8 cellular contexts compared by ENCODE assay signal in genomic region chr18:2978626-2979025, GRCh38. TPM values are rescaled to one million over a fixed set of nuclear protein-coding genes. Genes with fewer than 3 reads are reported as not detected.
DNase-seq lines count a peak whose midpoint lies in the region; ATAC-seq, FAIRE-seq and TF ChIP-seq lines count a peak whose summit lies in the region.

No MANE protein-coding gene starts in this region.

- no peak for TF ChIP-seq POLR2A in HepG2 (IDR thresholded peaks at IDR 0.05; ENCODE audit: insufficient read depth in 1 of 2, low read depth in 2 of 2, low read length in 2 of 2)

- CTCF ChIA-PET in CD8-positive, alpha-beta T cell (lab: Charles Lee), result interaction anchor here (1.2 to 14.3 kb wide), 5 partner anchors 9 to 150 kb away, joined by 3 to 127 read pairs (median 8); no protein-coding TSS in a partner anchor
- CTCF ChIA-PET in HepG2 (lab: Yijun Ruan, JAX; ENCODE audit: low intra/inter-chr PET ratio, low total read pairs), result no interaction called here

- intact Hi-C loops in CD8-positive, alpha-beta T cell (cut with DNase I, micrococcal nuclease), result loop anchor here (1.0 kb wide), 2 partner anchors 9 to 14 kb away; no protein-coding TSS in a partner anchor
- intact Hi-C loops in HepG2 (cut with micrococcal nuclease; ENCODE audit: unreplicated experiment), result no loop called here

- peaks cover 77% of the 10 kb centered on the region for H3K4me1 Mint-ChIP-seq in CD8-positive, alpha-beta T cell (ENCODE audit: low read depth)
- H3K4me1 Mint-ChIP-seq in activated naive CD8-positive, alpha-beta T cell (ENCODE audit: low read depth), result peaks cover 87% of the 10 kb centered on the region

- peak overlapping the region; percentile 25 for H3K27ac ChIP-seq in CD8-positive, alpha-beta T cell (ENCODE audit: low read depth, low read length)
- no peak overlapping the region for H3K27ac ChIP-seq in HepG2 (ENCODE audit: extremely low read length, insufficient read depth, low read length)

- FAIRE-seq in HepG2 (lab: Jason Lieb, UNC) (no peak), urothelium cell line (lab: Jason Lieb, UNC) (no peak)

- peaks cover 61% of the 10 kb centered on the region for H3K4me1 ChIP-seq in CD8-positive, alpha-beta T cell (ENCODE audit: insufficient read depth, low read length)
- peaks cover 97% of the 10 kb centered on the region for H3K4me1 ChIP-seq in HepG2 (ENCODE audit: insufficient read depth, low read length)

- TF ChIP-seq RAD21 in HepG2 (CRISPR knock-in tag; IDR thresholded peaks at IDR 0.05), result no peak

- no peak overlapping the region for H2AFZ ChIP-seq in HepG2 (ENCODE audit: low read length)

- peak overlapping the region; percentile 81 for H3K4me3 Mint-ChIP-seq in CD8-positive, alpha-beta T cell
- H3K4me3 Mint-ChIP-seq in activated naive CD8-positive, alpha-beta T cell, result peak overlapping the region; percentile 90

- no peak for TF ChIP-seq CTCF in CD8-positive, alpha-beta T cell (IDR thresholded peaks at IDR 0.05)
- no peak for TF ChIP-seq CTCF in HepG2 (CRISPR knock-in tag; IDR thresholded peaks at IDR 0.05)

- H3K9me3 ChIP-seq in CD8-positive, alpha-beta T cell (ENCODE audit: low read length), result no peaks in the 10 kb centered on the region
- no peaks in the 10 kb centered on the region for H3K9me3 ChIP-seq in HepG2 (ENCODE audit: low read length)

- H3K27me3 ChIP-seq in CD8-positive, alpha-beta T cell (ENCODE audit: insufficient read depth, low read length), result no peaks in the 10 kb centered on the region
- no peaks in the 10 kb centered on the region for H3K27me3 ChIP-seq in HepG2 (ENCODE audit: control insufficient read depth in 1 of 2, insufficient read depth in 2 of 2, low read length in 2 of 2)

- POLR2A ChIA-PET in CD8-positive, alpha-beta T cell (lab: Charles Lee), result interaction anchor here (1.3 to 2.7 kb wide), 2 partner anchors 10 to 14 kb away, joined by 5 to 9 read pairs; no protein-coding TSS in a partner anchor
- POLR2A ChIA-PET in HepG2 (lab: Yijun Ruan, JAX), result no interaction called here

- peaks cover 81% of the 10 kb centered on the region for H4K20me1 ChIP-seq in HepG2 (ENCODE audit: insufficient read depth, low read length)

- peak overlapping the region; percentile 92 for H3K27ac Mint-ChIP-seq in CD8-positive, alpha-beta T cell
- peak overlapping the region; percentile 97 for H3K27ac Mint-ChIP-seq in activated naive CD8-positive, alpha-beta T cell

- H3K9ac ChIP-seq in HepG2 (ENCODE audit: insufficient read depth, low read depth, low read length), result no peak overlapping the region

- WGBS in HepG2 (ENCODE audit: low lambda C conversion rate), result 76% methylated on average over 3 of the region's 3 CpGs

- peak overlapping the region; percentile 22 for H3K4me3 ChIP-seq in CD8-positive, alpha-beta T cell (ENCODE audit: low read depth, low read length)
- H3K4me3 ChIP-seq in HepG2 (replicated peaks in 1 of 3; ENCODE audit: insufficient read depth in 1 of 3, low read depth in 2 of 3, low read length in 3 of 3), result no peak overlapping the region

- H3K27me3 Mint-ChIP-seq in CD8-positive, alpha-beta T cell (ENCODE audit: low read depth), result no peaks in the 10 kb centered on the region
- no peaks in the 10 kb centered on the region for H3K27me3 Mint-ChIP-seq in activated naive CD8-positive, alpha-beta T cell

- DNase-seq in CD8-positive, alpha-beta T cell, result peak in 1 of 7 experiments; percentile 47
- no peak for DNase-seq in HepG2 (ENCODE audit: low spot score)
- peak; percentile 74 for DNase-seq in urothelium cell line (ENCODE audit: low spot score)
- DNase-seq in NCI-H1436 (lab: John Stamatoyannopoulos, UW), result no peak
- no peak for DNase-seq in NCI-H526 treated with DMSO at 0.1 percent for 48 hours (lab: John Stamatoyannopoulos, UW)

- H3K4me2 ChIP-seq in HepG2 (ENCODE audit: low read depth, low read length), result no peak overlapping the region

- H3K36me3 ChIP-seq in CD8-positive, alpha-beta T cell (ENCODE audit: insufficient read depth, low read length), result no peaks in the 10 kb centered on the region
- H3K36me3 ChIP-seq in HepG2 (replicated peaks in 1 of 2; ENCODE audit: control insufficient read depth in 1 of 2, insufficient read depth in 2 of 2, low read length in 2 of 2), result peaks cover 1 to 12% of the 10 kb centered on the region in 2 experiments; a peak in 2 of 5 replicates

- TF ChIP-seq EP300 in HepG2 (IDR thresholded peaks at IDR 0.05; ENCODE audit: low read depth in 2 of 2, low read length in 2 of 2), result no peak
- TF ChIP-seq EP300 in HepG2 (CRISPR knock-in tag; IDR thresholded peaks at IDR 0.05; ENCODE audit: borderline replicate concordance), result no peak

- BruUV-seq in HepG2 (replicated peaks; lab: Mats Ljungman, UMichigan), result no TSS peak

- peaks cover 38% of the 10 kb centered on the region for H3K36me3 Mint-ChIP-seq in CD8-positive, alpha-beta T cell
- peaks cover 15% of the 10 kb centered on the region for H3K36me3 Mint-ChIP-seq in activated naive CD8-positive, alpha-beta T cell

- peak; percentile 21 for ATAC-seq in CD8-positive, alpha-beta T cell
- ATAC-seq in HG02852 (IDR thresholded peaks at IDR 0.05; ENCODE audit: unreplicated experiment) (peak; percentile 37), HepG2 (peak; percentile 12; the same call in 1 of the 3 replicates), HG03175 (IDR thresholded peaks at IDR 0.05; ENCODE audit: unreplicated experiment) (no peak)

- H3K9me3 Mint-ChIP-seq in CD8-positive, alpha-beta T cell, result no peaks in the 10 kb centered on the region
- no peaks in the 10 kb centered on the region for H3K9me3 Mint-ChIP-seq in activated naive CD8-positive, alpha-beta T cell (ENCODE audit: low read depth)

- in situ Hi-C loops in HepG2 (cut with HindIII; ENCODE audit: extremely low pct_ligation_motif_present, low pct_unique_long_range_greater_than_20kb), result no loop called here

- peaks cover 99% of the 10 kb centered on the region for H3K79me2 ChIP-seq in HepG2 (ENCODE audit: insufficient read depth, low read length)

TF ChIP-seq in HepG2, 621 proteins besides CTCF, POLR2A, EP300 and RAD21:
- TF ChIP-seq NR2F2 (IDR thresholded peaks at IDR 0.05; ENCODE audit: borderline replicate concordance, low read depth), result no peak
- TF ChIP-seq FOSL2 (CRISPR knock-in tag; IDR thresholded peaks at IDR 0.05), result peak; percentile 59

RNA-seq across cellular contexts. Expression of gene LPIN2, which starts 34.3 kb away (rescaled TPM):
- 10 to 100 TPM; 50.3 to 50.9 TPM for total RNA-seq in CD8-positive, alpha-beta T cell
- total RNA-seq in HepG2 (2016; rRNA removed; fragmentation: Illumina TruSeq; extraction: Trizol), result 46.0 and 59.5 TPM in 2 replicates
- 12.8 and 14.6 TPM in 2 replicates for total RNA-seq in HepG2 (2016; cell fraction: cytosol; rRNA removed; fragmentation: Illumina TruSeq; extraction: Trizol; ENCODE audit: low read depth)
- total RNA-seq in HepG2 (2016; cell fraction: insoluble cytoplasmic fraction; rRNA removed; fragmentation: Illumina TruSeq; extraction: Trizol), result 44.4 and 54.4 TPM in 2 replicates
- 20.5 and 21.5 TPM in 2 replicates for total RNA-seq in HepG2 (2016; cell fraction: membrane; rRNA removed; fragmentation: Illumina TruSeq; extraction: Trizol)
- 50.5 and 53.1 TPM in 2 replicates for total RNA-seq in HepG2 (2016; cell fraction: nucleus; rRNA removed; fragmentation: Illumina TruSeq; extraction: Trizol)
- polyA plus RNA-seq in HepG2 (2011; rRNA removed), result 110 and 119 TPM in 2 replicates
- 76.4 and 101 TPM in 2 replicates for polyA plus RNA-seq in HepG2 (2011; cell fraction: cytosol; rRNA removed)
- 114 and 124 TPM in 2 replicates for polyA plus RNA-seq in HepG2 (2011; cell fraction: nucleus; rRNA removed)
- polyA plus RNA-seq in HepG2 (2012), result 53.5 and 68.4 TPM in 2 replicates
- polyA plus RNA-seq in HepG2 (2016; cell fraction: cytosol; fragmentation: Illumina TruSeq; extraction: Trizol; ENCODE audit: low read depth), result 1.7 and 2.2 TPM in 2 replicates
- polyA plus RNA-seq in HepG2 (2016; cell fraction: insoluble cytoplasmic fraction; fragmentation: Illumina TruSeq; extraction: Trizol; ENCODE audit: low read depth), result 32.7 and 38.7 TPM in 2 replicates
- 5.6 and 6.6 TPM in 2 replicates for polyA plus RNA-seq in HepG2 (2016; cell fraction: membrane; fragmentation: Illumina TruSeq; extraction: Trizol; ENCODE audit: low read depth)
- polyA plus RNA-seq in HepG2 (2016; cell fraction: nucleus; fragmentation: Illumina TruSeq; extraction: Trizol; ENCODE audit: insufficient read depth, low read depth), result 51.6 and 53.6 TPM in 2 replicates
- 31.2 and 149 TPM in 2 replicates for polyA minus RNA-seq in HepG2 (2011; rRNA and poly(A)+ RNA removed; ENCODE audit: low replicate concordance)
- 95.1 and 103 TPM in 2 replicates for polyA minus RNA-seq in HepG2 (2011; cell fraction: cytosol; rRNA and poly(A)+ RNA removed)
- 171 and 204 TPM in 2 replicates for polyA minus RNA-seq in HepG2 (2011; cell fraction: nucleus; rRNA and poly(A)+ RNA removed)
